ENCODE assay signal across 20 cellular contexts in the genomic region with DNA sequence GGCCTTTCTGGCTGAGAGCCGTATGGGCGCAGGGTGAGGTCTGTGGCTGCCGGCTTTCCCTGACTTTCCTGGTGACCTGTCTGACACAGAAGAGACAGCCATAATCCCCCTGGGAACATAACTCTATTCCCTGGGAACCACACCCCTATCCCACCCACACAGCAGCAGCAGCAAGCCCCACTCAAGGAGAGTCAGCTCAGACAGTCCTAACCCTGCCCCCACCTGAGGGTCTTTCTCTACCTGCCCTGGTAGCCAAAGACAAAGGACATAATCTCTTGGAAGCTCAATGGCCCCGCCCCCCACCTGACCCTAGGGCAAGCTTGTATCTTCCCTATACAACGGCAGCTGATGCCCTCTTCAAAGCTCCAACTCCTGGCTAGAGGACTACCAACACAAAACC.
"Had no signal": no experiment of that assay in that cellular context is flagged by ENCODE, and none has a peak within 500 bp of the region (broad histone marks: within the 10 kb centered on the region; RNA-seq: fewer than 3 reads in every experiment).

No MANE protein-coding gene starts in this region.

- H3K36me3 ChIP-seq: heart right ventricle, left lung, neutrophil, right atrium auricular region, sigmoid colon, stomach, thoracic aorta, transverse colon had no signal

- H3K36me3 Mint-ChIP-seq: naive B cell had no signal

- H3K27me3 ChIP-seq: heart right ventricle, left lung, neutrophil, right atrium auricular region, sigmoid colon, stomach, transverse colon had no signal

- H3K9me3 ChIP-seq: neutrophil, sigmoid colon, thoracic aorta, transverse colon had no signal

- H3K27ac Mint-ChIP-seq: naive B cell, nephron had no signal

- H3K4me1 Mint-ChIP-seq: naive B cell, nephron had no signal

- H3K4me1 ChIP-seq: heart right ventricle, left lung, right atrium auricular region, sigmoid colon, stomach, transverse colon had no signal

- ATAC-seq: heart right ventricle, left lung had no signal

- H3K4me3 ChIP-seq: coronary artery, heart right ventricle, left lung, lung, right atrium auricular region, sigmoid colon, skin epidermis, stomach, thoracic aorta, transverse colon had no signal

- DNase-seq: effector CD4-positive, alpha-beta T cell; foreskin melanocyte; heart right ventricle; hypothalamus; mesenchymal stem cell; naive B cell; sigmoid colon; stimulated activated CD4-positive, alpha-beta T cell treated with anti-CD3 and anti-CD28 coated beads, Interleukin-12 subunit alpha, Interleukin-12 subunit beta, amount 100 ng/mL, for 4 hours; stimulated activated naive CD4-positive, alpha-beta T cell; stomach; substantia nigra; transverse colon had no signal

- H3K27ac ChIP-seq: coronary artery, heart right ventricle, left lung, neutrophil, right atrium auricular region, sigmoid colon, skin epidermis, stomach, thoracic aorta, transverse colon had no signal

- H3K27me3 Mint-ChIP-seq: naive B cell had no signal

- H3K4me3 Mint-ChIP-seq: nephron had no signal
